ENCODE assay signal across 1 cellular context in the genomic region with DNA sequence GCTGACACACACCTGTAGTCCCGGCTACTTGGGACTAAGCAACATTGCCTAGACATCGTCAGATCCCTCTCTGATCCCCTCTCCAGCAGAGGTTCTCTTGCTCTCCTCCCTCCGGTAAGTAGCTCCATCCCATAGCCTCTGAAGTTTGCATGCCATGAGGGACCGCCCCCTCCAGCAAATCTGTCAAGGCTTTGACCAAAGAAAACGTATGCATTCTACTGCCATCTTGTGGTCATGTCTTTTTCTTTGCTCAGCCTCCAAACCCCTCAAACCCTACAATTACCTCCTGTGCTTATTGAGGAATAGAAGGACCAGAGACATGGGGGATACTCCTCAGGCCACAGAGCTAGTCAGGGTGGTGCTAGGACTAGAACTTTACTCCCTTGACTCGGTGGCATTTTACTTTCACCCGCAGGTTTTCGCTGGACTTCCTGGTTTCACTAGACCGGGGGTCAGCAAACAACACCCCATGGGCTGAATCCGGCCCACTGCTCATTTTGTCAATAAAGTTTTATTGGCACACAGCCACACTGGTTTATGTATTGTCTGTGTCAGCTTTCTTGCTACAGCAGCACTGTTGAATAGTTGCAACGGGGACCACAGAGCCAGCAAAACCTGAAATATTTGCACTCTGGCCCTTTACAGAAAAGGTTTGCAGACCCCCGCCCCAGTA.
TF ChIP-seq lines count a peak whose summit lies in the region.

No MANE protein-coding gene starts in this region.

TF ChIP-seq in H1, 55 proteins besides CTCF, POLR2A, EP300 and RAD21 (continued from another document):
- TF ChIP-seq, protein P1, sequence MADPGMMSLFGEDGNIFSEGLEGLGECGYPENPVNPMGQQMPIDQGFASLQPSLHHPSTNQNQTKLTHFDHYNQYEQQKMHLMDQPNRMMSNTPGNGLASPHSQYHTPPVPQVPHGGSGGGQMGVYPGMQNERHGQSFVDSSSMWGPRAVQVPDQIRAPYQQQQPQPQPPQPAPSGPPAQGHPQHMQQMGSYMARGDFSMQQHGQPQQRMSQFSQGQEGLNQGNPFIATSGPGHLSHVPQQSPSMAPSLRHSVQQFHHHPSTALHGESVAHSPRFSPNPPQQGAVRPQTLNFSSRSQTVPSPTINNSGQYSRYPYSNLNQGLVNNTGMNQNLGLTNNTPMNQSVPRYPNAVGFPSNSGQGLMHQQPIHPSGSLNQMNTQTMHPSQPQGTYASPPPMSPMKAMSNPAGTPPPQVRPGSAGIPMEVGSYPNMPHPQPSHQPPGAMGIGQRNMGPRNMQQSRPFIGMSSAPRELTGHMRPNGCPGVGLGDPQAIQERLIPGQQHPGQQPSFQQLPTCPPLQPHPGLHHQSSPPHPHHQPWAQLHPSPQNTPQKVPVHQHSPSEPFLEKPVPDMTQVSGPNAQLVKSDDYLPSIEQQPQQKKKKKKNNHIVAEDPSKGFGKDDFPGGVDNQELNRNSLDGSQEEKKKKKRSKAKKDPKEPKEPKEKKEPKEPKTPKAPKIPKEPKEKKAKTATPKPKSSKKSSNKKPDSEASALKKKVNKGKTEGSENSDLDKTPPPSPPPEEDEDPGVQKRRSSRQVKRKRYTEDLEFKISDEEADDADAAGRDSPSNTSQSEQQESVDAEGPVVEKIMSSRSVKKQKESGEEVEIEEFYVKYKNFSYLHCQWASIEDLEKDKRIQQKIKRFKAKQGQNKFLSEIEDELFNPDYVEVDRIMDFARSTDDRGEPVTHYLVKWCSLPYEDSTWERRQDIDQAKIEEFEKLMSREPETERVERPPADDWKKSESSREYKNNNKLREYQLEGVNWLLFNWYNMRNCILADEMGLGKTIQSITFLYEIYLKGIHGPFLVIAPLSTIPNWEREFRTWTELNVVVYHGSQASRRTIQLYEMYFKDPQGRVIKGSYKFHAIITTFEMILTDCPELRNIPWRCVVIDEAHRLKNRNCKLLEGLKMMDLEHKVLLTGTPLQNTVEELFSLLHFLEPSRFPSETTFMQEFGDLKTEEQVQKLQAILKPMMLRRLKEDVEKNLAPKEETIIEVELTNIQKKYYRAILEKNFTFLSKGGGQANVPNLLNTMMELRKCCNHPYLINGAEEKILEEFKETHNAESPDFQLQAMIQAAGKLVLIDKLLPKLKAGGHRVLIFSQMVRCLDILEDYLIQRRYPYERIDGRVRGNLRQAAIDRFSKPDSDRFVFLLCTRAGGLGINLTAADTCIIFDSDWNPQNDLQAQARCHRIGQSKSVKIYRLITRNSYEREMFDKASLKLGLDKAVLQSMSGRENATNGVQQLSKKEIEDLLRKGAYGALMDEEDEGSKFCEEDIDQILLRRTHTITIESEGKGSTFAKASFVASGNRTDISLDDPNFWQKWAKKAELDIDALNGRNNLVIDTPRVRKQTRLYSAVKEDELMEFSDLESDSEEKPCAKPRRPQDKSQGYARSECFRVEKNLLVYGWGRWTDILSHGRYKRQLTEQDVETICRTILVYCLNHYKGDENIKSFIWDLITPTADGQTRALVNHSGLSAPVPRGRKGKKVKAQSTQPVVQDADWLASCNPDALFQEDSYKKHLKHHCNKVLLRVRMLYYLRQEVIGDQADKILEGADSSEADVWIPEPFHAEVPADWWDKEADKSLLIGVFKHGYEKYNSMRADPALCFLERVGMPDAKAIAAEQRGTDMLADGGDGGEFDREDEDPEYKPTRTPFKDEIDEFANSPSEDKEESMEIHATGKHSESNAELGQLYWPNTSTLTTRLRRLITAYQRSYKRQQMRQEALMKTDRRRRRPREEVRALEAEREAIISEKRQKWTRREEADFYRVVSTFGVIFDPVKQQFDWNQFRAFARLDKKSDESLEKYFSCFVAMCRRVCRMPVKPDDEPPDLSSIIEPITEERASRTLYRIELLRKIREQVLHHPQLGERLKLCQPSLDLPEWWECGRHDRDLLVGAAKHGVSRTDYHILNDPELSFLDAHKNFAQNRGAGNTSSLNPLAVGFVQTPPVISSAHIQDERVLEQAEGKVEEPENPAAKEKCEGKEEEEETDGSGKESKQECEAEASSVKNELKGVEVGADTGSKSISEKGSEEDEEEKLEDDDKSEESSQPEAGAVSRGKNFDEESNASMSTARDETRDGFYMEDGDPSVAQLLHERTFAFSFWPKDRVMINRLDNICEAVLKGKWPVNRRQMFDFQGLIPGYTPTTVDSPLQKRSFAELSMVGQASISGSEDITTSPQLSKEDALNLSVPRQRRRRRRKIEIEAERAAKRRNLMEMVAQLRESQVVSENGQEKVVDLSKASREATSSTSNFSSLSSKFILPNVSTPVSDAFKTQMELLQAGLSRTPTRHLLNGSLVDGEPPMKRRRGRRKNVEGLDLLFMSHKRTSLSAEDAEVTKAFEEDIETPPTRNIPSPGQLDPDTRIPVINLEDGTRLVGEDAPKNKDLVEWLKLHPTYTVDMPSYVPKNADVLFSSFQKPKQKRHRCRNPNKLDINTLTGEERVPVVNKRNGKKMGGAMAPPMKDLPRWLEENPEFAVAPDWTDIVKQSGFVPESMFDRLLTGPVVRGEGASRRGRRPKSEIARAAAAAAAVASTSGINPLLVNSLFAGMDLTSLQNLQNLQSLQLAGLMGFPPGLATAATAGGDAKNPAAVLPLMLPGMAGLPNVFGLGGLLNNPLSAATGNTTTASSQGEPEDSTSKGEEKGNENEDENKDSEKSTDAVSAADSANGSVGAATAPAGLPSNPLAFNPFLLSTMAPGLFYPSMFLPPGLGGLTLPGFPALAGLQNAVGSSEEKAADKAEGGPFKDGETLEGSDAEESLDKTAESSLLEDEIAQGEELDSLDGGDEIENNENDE (IDR thresholded peaks at IDR 0.05; ENCODE audit: insufficient replicate concordance, low read length) = no peak
- TF ChIP-seq TEAD4 (IDR thresholded peaks at IDR 0.05; ENCODE audit: low read depth, low read length) = no peak
- TF ChIP-seq SIX5 (IDR thresholded peaks at IDR 0.05; ENCODE audit: low read depth, low read length) = no peak
- no peak for TF ChIP-seq SP1 (IDR thresholded peaks at IDR 0.05; ENCODE audit: low read depth, low read length)
- TF ChIP-seq, protein P2, sequence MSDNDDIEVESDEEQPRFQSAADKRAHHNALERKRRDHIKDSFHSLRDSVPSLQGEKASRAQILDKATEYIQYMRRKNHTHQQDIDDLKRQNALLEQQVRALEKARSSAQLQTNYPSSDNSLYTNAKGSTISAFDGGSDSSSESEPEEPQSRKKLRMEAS (IDR thresholded peaks at IDR 0.05) = no peak
- no peak for TF ChIP-seq SP4 (IDR thresholded peaks at IDR 0.05; ENCODE audit: low read length)
- no peak for TF ChIP-seq ZNF274 (IDR thresholded peaks at IDR 0.05; ENCODE audit: borderline replicate concordance, extremely low read depth, low read length)
